ENCODE assay signal across 8 cellular contexts in the genomic region with DNA sequence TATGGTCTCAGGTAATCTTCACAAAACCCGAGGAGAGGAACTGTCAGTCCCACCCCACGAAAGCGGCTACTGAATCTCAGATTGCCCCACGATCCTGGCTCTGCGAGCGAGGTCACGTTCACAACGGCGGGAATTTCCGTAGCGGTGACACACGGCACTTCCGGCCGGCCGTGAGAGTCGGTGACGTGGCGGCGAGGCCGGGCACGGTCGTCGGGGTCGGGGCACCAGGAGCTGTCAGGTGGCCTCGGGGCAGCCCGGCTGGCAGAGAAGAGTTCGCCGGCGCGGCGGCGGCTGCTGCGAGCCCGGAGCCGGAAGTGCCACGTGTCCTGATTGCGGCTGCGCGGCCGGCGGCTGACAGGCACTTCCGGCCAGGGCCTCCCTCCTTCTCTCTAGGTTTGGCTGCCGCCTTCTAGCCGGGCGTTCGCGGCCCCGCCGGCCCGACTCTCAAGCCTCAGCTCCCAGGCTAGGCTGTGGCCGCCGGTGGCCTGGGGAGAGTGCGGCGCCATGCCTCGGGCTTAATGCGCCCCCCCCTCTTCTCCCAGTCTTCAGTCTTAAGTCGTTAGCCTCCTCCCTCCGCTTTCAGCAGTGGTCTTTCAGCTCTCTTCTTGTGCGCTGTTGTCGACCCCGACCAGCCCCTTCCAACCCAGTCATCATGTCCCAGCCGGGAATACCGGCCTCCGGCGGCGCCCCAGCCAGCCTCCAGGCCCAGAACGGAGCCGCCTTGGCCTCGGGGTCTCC.
DNase-seq lines count a peak whose midpoint lies in the region; ATAC-seq lines count a peak whose summit lies in the region.

A gene (plus strand): TSS at position 361 of the 738 bp plus-strand sequence. CDS start 292 bp downstream, at position 653.

- H3K4me3 Mint-ChIP-seq in central memory CD8-positive, alpha-beta T cell, result peak within 1 kb of the TSS; percentile 97

- H3K27ac Mint-ChIP-seq in central memory CD8-positive, alpha-beta T cell (ENCODE audit: low read depth), result peak within 1 kb of the TSS; percentile 99

- H3K36me3 Mint-ChIP-seq in central memory CD8-positive, alpha-beta T cell (ENCODE audit: insufficient read depth), result peaks cover 8% of the 10 kb centered on the region

- ATAC-seq in GM18909 (IDR thresholded peaks at IDR 0.05; ENCODE audit: poor library complexity, unreplicated experiment), result peak; percentile 87
- ATAC-seq in HG03159 (IDR thresholded peaks at IDR 0.05; ENCODE audit: unreplicated experiment), result peak; percentile 75
- ATAC-seq in activated CD4-positive, CD25-positive, alpha-beta regulatory T cell treated with anti-CD3 and anti-CD28 coated beads, Interleukin-2, amount 50 U/mL, for 24 hours, result peak; percentile 75 to 79
- ATAC-seq in central memory CD8-positive, alpha-beta T cell (replicated peaks; ENCODE audit: extremely low read depth, poor library complexity, severe bottlenecking), result peak; percentile 77

- no peaks in the 10 kb centered on the region for H3K27me3 Mint-ChIP-seq in central memory CD8-positive, alpha-beta T cell

- peak; percentile 95 for DNase-seq in AG08396 (ENCODE audit: low spot score)
- DNase-seq in NCI-H446 (lab: John Stamatoyannopoulos, UW), result peak; percentile 52 to 86
- DNase-seq in central memory CD8-positive, alpha-beta T cell (ENCODE audit: low spot score in 2 of 2), result peak; percentile 78 to 82
- DNase-seq in iris pigment epithelial cell (ENCODE audit: low read depth), result peak; percentile 86
- peak; percentile 83 for DNase-seq in stimulated activated CD4-positive, alpha-beta T cell treated with anti-CD3 and anti-CD28 coated beads, Interleukin-12 subunit alpha, Interleukin-12 subunit beta, amount 100 ng/mL, for 4 hours

- peaks cover 21% of the 10 kb centered on the region for H3K4me1 Mint-ChIP-seq in central memory CD8-positive, alpha-beta T cell

- H3K9me3 Mint-ChIP-seq in central memory CD8-positive, alpha-beta T cell, result no peaks in the 10 kb centered on the region

Comparison
In these comparisons a context has a peak if more than half of its experiments do, and no peak if none do; other contexts are left out.
1. Peak in every context shown above with its lines: DNase-seq and ATAC-seq.